ENCODE assay signal across 21 cellular contexts in genomic region chr7:6107924-6108323, GRCh38. TPM values are rescaled to one million over a fixed set of nuclear protein-coding genes. Genes with fewer than 3 reads are reported as not detected.
DNase-seq lines count a peak whose midpoint lies in the region; ATAC-seq and TF ChIP-seq lines count a peak whose summit lies in the region.
"Had no signal": no experiment of that assay in that cellular context is flagged by ENCODE, and none has a peak within 500 bp of the region (broad histone marks: within the 10 kb centered on the region; RNA-seq: fewer than 3 reads in every experiment).

No MANE protein-coding gene starts in this region.

- peaks cover 32% of the 10 kb centered on the region for H3K4me1 ChIP-seq in DND-41 (ENCODE audit: insufficient read depth, low read length)
- H3K4me1 ChIP-seq in HAP-1 = peaks cover 3% of the 10 kb centered on the region

- peaks cover 91% of the 10 kb centered on the region for H3K79me2 ChIP-seq in DND-41 (ENCODE audit: insufficient read depth, low read length)

- no peaks in the 10 kb centered on the region for H3K27me3 Mint-ChIP-seq in CD4-positive, alpha-beta T cell
- H3K27me3 Mint-ChIP-seq in effector memory CD8-positive, alpha-beta T cell = no peaks in the 10 kb centered on the region
- H3K27me3 Mint-ChIP-seq in activated CD8-positive, alpha-beta memory T cell treated with anti-CD3 and anti-CD28 coated beads, Interleukin-2, amount 10 ng/mL, durations not matched to agents 7 days and 5 days = no peaks in the 10 kb centered on the region
- no peaks in the 10 kb centered on the region for H3K27me3 Mint-ChIP-seq in activated CD4-positive, alpha-beta T cell treated with anti-CD3 and anti-CD28 coated beads for 36 hours
- H3K27me3 Mint-ChIP-seq: CD4-positive, CD25-positive, alpha-beta regulatory T cell had no signal

- peaks cover 28% of the 10 kb centered on the region; the same call in 1 of the 2 replicates for H4K20me1 ChIP-seq in DND-41 (ENCODE audit: insufficient read depth, low read length)

- no peaks in the 10 kb centered on the region for H3K9me3 Mint-ChIP-seq in CD4-positive, alpha-beta T cell
- no peaks in the 10 kb centered on the region for H3K9me3 Mint-ChIP-seq in effector memory CD8-positive, alpha-beta T cell
- no peaks in the 10 kb centered on the region for H3K9me3 Mint-ChIP-seq in stimulated activated effector memory CD8-positive, alpha-beta T cell treated with anti-CD3 and anti-CD28 coated beads, Interleukin-12 subunit alpha, Interleukin-12 subunit beta, amount 100 ng/mL, for 72 hours
- no peaks in the 10 kb centered on the region for H3K9me3 Mint-ChIP-seq in activated CD8-positive, alpha-beta memory T cell treated with anti-CD3 and anti-CD28 coated beads, Interleukin-2, amount 10 ng/mL, durations not matched to agents 7 days and 5 days (ENCODE audit: low read depth)
- no peaks in the 10 kb centered on the region for H3K9me3 Mint-ChIP-seq in activated CD4-positive, alpha-beta T cell treated with anti-CD3 and anti-CD28 coated beads for 36 hours (ENCODE audit: low read depth)
- H3K9me3 Mint-ChIP-seq: CD4-positive, CD25-positive, alpha-beta regulatory T cell; GM23338 had no signal

- no peak overlapping the region for H3K27ac Mint-ChIP-seq in CD4-positive, alpha-beta T cell
- H3K27ac Mint-ChIP-seq in effector memory CD8-positive, alpha-beta T cell = peak overlapping the region; percentile 77 to 96
- H3K27ac Mint-ChIP-seq in stimulated activated effector memory CD8-positive, alpha-beta T cell treated with anti-CD3 and anti-CD28 coated beads, Interleukin-12 subunit alpha, Interleukin-12 subunit beta, amount 100 ng/mL, for 72 hours = peak overlapping the region; percentile 91
- H3K27ac Mint-ChIP-seq in activated CD8-positive, alpha-beta memory T cell treated with anti-CD3 and anti-CD28 coated beads, Interleukin-2, amount 10 ng/mL, durations not matched to agents 7 days and 5 days = no peak overlapping the region
- no peak overlapping the region for H3K27ac Mint-ChIP-seq in activated CD4-positive, alpha-beta T cell treated with anti-CD3 and anti-CD28 coated beads for 36 hours
- H3K27ac Mint-ChIP-seq: GM23338 had no signal

- in situ Hi-C loops in HAP-1 (cut with MboI; ENCODE audit: low sequenced_read_pairs) = no loop called here

- H3K36me3 ChIP-seq in DND-41 (ENCODE audit: insufficient read depth, low read length) (peaks cover 21% of the 10 kb centered on the region), HAP-1 (replicated peaks) (peaks cover 8% of the 10 kb centered on the region; the same call in 1 of the 2 replicates)

- peaks cover 33% of the 10 kb centered on the region for H3K36me3 Mint-ChIP-seq in CD4-positive, alpha-beta T cell (ENCODE audit: low read depth)
- H3K36me3 Mint-ChIP-seq in effector memory CD8-positive, alpha-beta T cell (ENCODE audit: insufficient read depth) = peaks cover 45% of the 10 kb centered on the region
- peaks cover 30% of the 10 kb centered on the region for H3K36me3 Mint-ChIP-seq in stimulated activated effector memory CD8-positive, alpha-beta T cell treated with anti-CD3 and anti-CD28 coated beads, Interleukin-12 subunit alpha, Interleukin-12 subunit beta, amount 100 ng/mL, for 72 hours
- peaks cover 19% of the 10 kb centered on the region for H3K36me3 Mint-ChIP-seq in activated CD8-positive, alpha-beta memory T cell treated with anti-CD3 and anti-CD28 coated beads, Interleukin-2, amount 10 ng/mL, durations not matched to agents 7 days and 5 days
- H3K36me3 Mint-ChIP-seq in activated CD4-positive, alpha-beta T cell treated with anti-CD3 and anti-CD28 coated beads for 36 hours (ENCODE audit: low read depth) = peaks cover 16% of the 10 kb centered on the region

- no peak overlapping the region for H3K27ac ChIP-seq in CD4-positive, alpha-beta T cell (ENCODE audit: low read depth, low read length)
- no peak overlapping the region for H3K27ac ChIP-seq in DND-41 (ENCODE audit: low read length)
- H3K27ac ChIP-seq: HL-60 had no signal

- no peak for TF ChIP-seq CTCF in CD4-positive, alpha-beta T cell (IDR thresholded peaks at IDR 0.05)
- TF ChIP-seq CTCF in DND-41 (IDR thresholded peaks at IDR 0.05; ENCODE audit: borderline replicate concordance, extremely low read depth, low read length, poor library complexity, severe bottlenecking) = no peak

- H3K4me2 ChIP-seq in DND-41 (ENCODE audit: insufficient read depth, low read length) = 0 out of 2 replicates have a peak overlapping the region, but pooled peaks have one; percentile 19
- H3K4me2 ChIP-seq: GM23338 had no signal

- H2AFZ ChIP-seq in DND-41 (ENCODE audit: low read depth, low read length) = no peak overlapping the region
- H2AFZ ChIP-seq: GM23338 had no signal

- no peaks in the 10 kb centered on the region for H3K27me3 ChIP-seq in CD4-positive, alpha-beta T cell (ENCODE audit: control insufficient read depth, insufficient read depth, low read length)
- H3K27me3 ChIP-seq in DND-41 (ENCODE audit: insufficient read depth, low read length, poor library complexity) = no peaks in the 10 kb centered on the region
- no peaks in the 10 kb centered on the region for H3K27me3 ChIP-seq in HAP-1 (ENCODE audit: low read depth)

- no peaks in the 10 kb centered on the region for H3K9me3 ChIP-seq in CD4-positive, alpha-beta T cell (ENCODE audit: control insufficient read depth, low read length)
- no peaks in the 10 kb centered on the region for H3K9me3 ChIP-seq in DND-41 (ENCODE audit: insufficient read depth, low read length, severe bottlenecking)
- H3K9me3 ChIP-seq in HAP-1 = no peaks in the 10 kb centered on the region
- H3K9me3 ChIP-seq: Caco-2 had no signal

- intact Hi-C loops in CD4-positive, alpha-beta T cell (cut with DNase I, micrococcal nuclease) = loop anchor here in 1 of 2 experiments (2.0 kb wide), 1 partner anchor 215 kb away; no protein-coding TSS in a partner anchor
- intact Hi-C loops in activated CD4-positive, alpha-beta T cell treated with anti-CD3 and anti-CD28 coated beads for 36 hours (cut with DNase I, micrococcal nuclease) = no loop called here

- ATAC-seq in CD4-positive, alpha-beta T cell (ENCODE audit: poor library complexity) = no peak
- no peak for ATAC-seq in DND-41 (ENCODE audit: insufficient read depth, low read depth)
- no peak for ATAC-seq in effector memory CD8-positive, alpha-beta T cell (replicated peaks)
- no peak for ATAC-seq in stimulated activated effector memory CD8-positive, alpha-beta T cell treated with anti-CD3 and anti-CD28 coated beads, Interleukin-12 subunit alpha, Interleukin-12 subunit beta, amount 100 ng/mL, for 72 hours
- ATAC-seq in activated CD8-positive, alpha-beta memory T cell treated with anti-CD3 and anti-CD28 coated beads, Interleukin-2, amount 10 ng/mL, durations not matched to agents 7 days and 5 days = no peak
- no peak for ATAC-seq in activated CD4-positive, alpha-beta T cell treated with anti-CD3 and anti-CD28 coated beads for 36 hours
- ATAC-seq: GM23338, Panc1 had no signal

- CTCF ChIA-PET in CD4-positive, alpha-beta T cell (lab: Charles Lee) = no interaction called here
- CTCF ChIA-PET in activated CD8-positive, alpha-beta memory T cell treated with anti-CD3 and anti-CD28 coated beads, Interleukin-2, amount 10 ng/mL, durations not matched to agents 7 days and 5 days (lab: Charles Lee) = interaction anchor here (1.1 to 2.0 kb wide), 3 partner anchors 37 to 110 kb away, joined by 3 to 8 read pairs (median 5); no protein-coding TSS in a partner anchor
- CTCF ChIA-PET in activated CD4-positive, alpha-beta T cell treated with anti-CD3 and anti-CD28 coated beads for 36 hours (lab: Charles Lee) = interaction anchor here (1.9 kb wide), 1 partner anchor 111 kb away, joined by 11 read pairs; no protein-coding TSS in a partner anchor

- H3K4me1 Mint-ChIP-seq in CD4-positive, alpha-beta T cell (ENCODE audit: low read depth) = peaks cover 33% of the 10 kb centered on the region
- peaks cover 21 to 36% of the 10 kb centered on the region in 2 donors for H3K4me1 Mint-ChIP-seq in effector memory CD8-positive, alpha-beta T cell (ENCODE audit: low read depth in 2 of 2)
- H3K4me1 Mint-ChIP-seq in stimulated activated effector memory CD8-positive, alpha-beta T cell treated with anti-CD3 and anti-CD28 coated beads, Interleukin-12 subunit alpha, Interleukin-12 subunit beta, amount 100 ng/mL, for 72 hours = peaks cover 23% of the 10 kb centered on the region
- peaks cover 29% of the 10 kb centered on the region for H3K4me1 Mint-ChIP-seq in activated CD8-positive, alpha-beta memory T cell treated with anti-CD3 and anti-CD28 coated beads, Interleukin-2, amount 10 ng/mL, durations not matched to agents 7 days and 5 days
- peaks cover 33% of the 10 kb centered on the region for H3K4me1 Mint-ChIP-seq in activated CD4-positive, alpha-beta T cell treated with anti-CD3 and anti-CD28 coated beads for 36 hours

- no peak for DNase-seq in CD4-positive, alpha-beta T cell
- DNase-seq in DND-41 (no peak), HAP-1 (ENCODE audit: low spot score in 2 of 2) (no peak)
- DNase-seq in effector memory CD8-positive, alpha-beta T cell = no peak
- no peak for DNase-seq in stimulated activated effector memory CD8-positive, alpha-beta T cell treated with anti-CD3 and anti-CD28 coated beads, Interleukin-12 subunit alpha, Interleukin-12 subunit beta, amount 100 ng/mL, for 72 hours (ENCODE audit: low spot score in 2 of 2)
- no peak for DNase-seq in activated CD8-positive, alpha-beta memory T cell treated with anti-CD3 and anti-CD28 coated beads, Interleukin-2, amount 10 ng/mL, durations not matched to agents 7 days and 5 days
- no peak for DNase-seq in activated CD4-positive, alpha-beta T cell treated with anti-CD3 and anti-CD28 coated beads for 36 hours
- DNase-seq: Caco-2; CD4-positive, CD25-positive, alpha-beta regulatory T cell; HCEC 1CT; KG1; NCI-H1105; NCI-H146; NCI-H2029; NCI-H345; NCI-H524; NCI-H774; SIG-M5 had no signal

- H3K9ac ChIP-seq in DND-41 (ENCODE audit: low read depth, low read length) = no peak overlapping the region

- H3K4me3 ChIP-seq in DND-41 (ENCODE audit: low read depth in 1 of 2, low read length in 2 of 2) = no peak overlapping the region
- H3K4me3 ChIP-seq in HAP-1 = no peak overlapping the region
- H3K4me3 ChIP-seq: GM23338 had no signal

- POLR2A ChIA-PET in CD4-positive, alpha-beta T cell (lab: Charles Lee) = interaction anchor here (0.6 to 0.7 kb wide), 2 partner anchors 99 to 584 kb away, joined by 3 read pairs; partner anchors contain the start of genes AIMP2 and PMS2
- POLR2A ChIA-PET in activated CD4-positive, alpha-beta T cell treated with anti-CD3 and anti-CD28 coated beads for 36 hours (lab: Charles Lee) = no interaction called here

- peak overlapping the region; percentile 62 for H3K4me3 Mint-ChIP-seq in CD4-positive, alpha-beta T cell
- no peak overlapping the region for H3K4me3 Mint-ChIP-seq in effector memory CD8-positive, alpha-beta T cell
- H3K4me3 Mint-ChIP-seq in stimulated activated effector memory CD8-positive, alpha-beta T cell treated with anti-CD3 and anti-CD28 coated beads, Interleukin-12 subunit alpha, Interleukin-12 subunit beta, amount 100 ng/mL, for 72 hours = no peak overlapping the region
- no peak overlapping the region for H3K4me3 Mint-ChIP-seq in activated CD8-positive, alpha-beta memory T cell treated with anti-CD3 and anti-CD28 coated beads, Interleukin-2, amount 10 ng/mL, durations not matched to agents 7 days and 5 days
- H3K4me3 Mint-ChIP-seq in activated CD4-positive, alpha-beta T cell treated with anti-CD3 and anti-CD28 coated beads for 36 hours = no peak overlapping the region
- H3K4me3 Mint-ChIP-seq: GM23338 had no signal

RNA-seq across cellular contexts. Expression of gene USP42, which starts 3.2 kb away (rescaled TPM):
- total RNA-seq in CD4-positive, alpha-beta T cell = 10 to 100 TPM; 34.6 to 37.2 TPM
- 10 to 100 TPM; 16.0 to 16.2 TPM for total RNA-seq in activated CD8-positive, alpha-beta memory T cell treated with anti-CD3 and anti-CD28 coated beads, Interleukin-2, amount 10 ng/mL, durations not matched to agents 7 days and 5 days
- 10 to 100 TPM in 1 of 2 experiments, 1 to 10 TPM in 1; 9.2 to 11.9 TPM for total RNA-seq in activated CD4-positive, alpha-beta T cell treated with anti-CD3 and anti-CD28 coated beads for 36 hours

RNA-seq across cellular contexts. Expression of gene EIF2AK1, which starts 48.9 kb away (rescaled TPM):
- total RNA-seq in CD4-positive, alpha-beta T cell = 10 to 100 TPM; 51.9 to 53.6 TPM
- total RNA-seq in activated CD8-positive, alpha-beta memory T cell treated with anti-CD3 and anti-CD28 coated beads, Interleukin-2, amount 10 ng/mL, durations not matched to agents 7 days and 5 days = 100 to 1,000 TPM; 110 to 124 TPM
- total RNA-seq in activated CD4-positive, alpha-beta T cell treated with anti-CD3 and anti-CD28 coated beads for 36 hours = 100 to 1,000 TPM; 104 to 114 TPM

Comparison
In these comparisons a context has a peak if more than half of its experiments do, and no peak if none do; other contexts are left out.
1. H3K27ac Mint-ChIP-seq: peak in effector memory CD8-positive, alpha-beta T cell (2 of 2) and stimulated activated effector memory CD8-positive, alpha-beta T cell treated with anti-CD3 and anti-CD28 coated beads, Interleukin-12 subunit alpha, Interleukin-12 subunit beta, amount 100 ng/mL, for 72 hours (single experiment); none in CD4-positive, alpha-beta T cell (single experiment), activated CD8-positive, alpha-beta memory T cell treated with anti-CD3 and anti-CD28 coated beads, Interleukin-2, amount 10 ng/mL, durations not matched to agents 7 days and 5 days (single experiment) and activated CD4-positive, alpha-beta T cell treated with anti-CD3 and anti-CD28 coated beads for 36 hours (single experiment).